Comparison of ENCODE assay signal across 8 cellular contexts in genomic region chr13:30464496-30465351, GRCh38. TPM values are rescaled to one million over a fixed set of nuclear protein-coding genes. Genes with fewer than 3 reads are reported as not detected.
DNase-seq lines count a peak whose midpoint lies in the region; ATAC-seq and TF ChIP-seq lines count a peak whose summit lies in the region.

No MANE protein-coding gene starts in this region.

- ATAC-seq in GM18907 (IDR thresholded peaks at IDR 0.05; ENCODE audit: unreplicated experiment), result peak; percentile 39
- peak; percentile 41 for ATAC-seq in HG03280 (IDR thresholded peaks at IDR 0.05; ENCODE audit: unreplicated experiment)
- ATAC-seq in mucosa of descending colon, result peak; percentile 81

- intact Hi-C loops in mucosa of descending colon (cut with DNase I, micrococcal nuclease), result loop anchor here in 1 of 2 donors (10.0 kb wide), 1 partner anchor 110 kb away; no protein-coding TSS in a partner anchor

- H3K4me3 ChIP-seq in AG10803 (ENCODE audit: low read length) (peak overlapping the region; percentile 75), epithelial cell of esophagus (ENCODE audit: low read length) (peak overlapping the region; percentile 71), mucosa of descending colon (peak overlapping the region; percentile 27)

- H3K36me3 ChIP-seq in mucosa of descending colon (ENCODE audit: low read depth), result no peaks in the 10 kb centered on the region

- H3K4me1 ChIP-seq in mucosa of descending colon (ENCODE audit: low read depth), result peaks cover 16% of the 10 kb centered on the region

- H3K9me3 ChIP-seq in mucosa of descending colon, result no peaks in the 10 kb centered on the region

- TF ChIP-seq CTCF in AG10803 (conservative IDR thresholded peaks at IDR 0.05; ENCODE audit: low read length), result no peak
- no peak for TF ChIP-seq CTCF in epithelial cell of esophagus (IDR thresholded peaks at IDR 0.05; ENCODE audit: insufficient read depth, low read depth, low read length, missing control alignments)
- no peak for TF ChIP-seq CTCF in mucosa of descending colon (IDR thresholded peaks at IDR 0.05)

- DNase-seq in AG10803 (ENCODE audit: low read depth) (peak; percentile 87), NCI-H82 (lab: John Stamatoyannopoulos, UW) (peak; percentile 84), activated T-cell treated with anti-CD3 and anti-CD28 coated beads for 1 hour (ENCODE audit: low read depth) (peak; percentile 66), epithelial cell of esophagus (ENCODE audit: low read depth) (peak; percentile 83), mucosa of descending colon (peak; percentile 83 to 86 (median 84))
- DNase-seq in stimulated activated CD8-positive, alpha-beta memory T cell treated with anti-CD3 and anti-CD28 coated beads, Interleukin-4, amount 100 ng/mL, for 24 hours (ENCODE audit: low read depth), result peak; percentile 70

RNA-seq across cellular contexts. Expression of gene HMGB1, which starts 1.0 kb away (rescaled TPM):
- total RNA-seq in mucosa of descending colon, result 100 to 1,000 TPM; 178 to 303 (median 259) TPM

RNA-seq across cellular contexts. Expression of gene UBE2L5, which starts 42.4 kb away (rescaled TPM):
- not detected for total RNA-seq in mucosa of descending colon

Comparison
In these comparisons a context has a peak if more than half of its experiments do, and no peak if none do; other contexts are left out.
1. Peak in every context shown above with its lines: DNase-seq, ATAC-seq and H3K4me3 ChIP-seq.